Comparison of ENCODE assay signal across 1 cellular context in genomic region chr3:29284578-29284977, GRCh38.
TF ChIP-seq lines count a peak whose summit lies in the region.

No MANE protein-coding gene starts in this region.

TF ChIP-seq in IMR-90, 13 proteins besides CTCF, POLR2A, EP300 and RAD21:
- TF ChIP-seq FOS (IDR thresholded peaks at IDR 0.05; ENCODE audit: low read depth, low read length) (no peak), RFX5 (IDR thresholded peaks at IDR 0.05; ENCODE audit: low read depth, low read length) (no peak), USF2 (IDR thresholded peaks at IDR 0.05; ENCODE audit: low read depth, low read length) (no peak), MAZ (IDR thresholded peaks at IDR 0.05; ENCODE audit: borderline replicate concordance, low read depth, low read length) (no peak), MXI1 (IDR thresholded peaks at IDR 0.05; ENCODE audit: borderline replicate concordance, low read depth, low read length) (no peak), BHLHE40 (IDR thresholded peaks at IDR 0.05; ENCODE audit: low read depth, low read length) (no peak), RCOR1 (IDR thresholded peaks at IDR 0.05; ENCODE audit: insufficient replicate concordance, low read length) (no peak), SMC3 (IDR thresholded peaks at IDR 0.05; ENCODE audit: low read depth, low read length) (no peak), ELK1 (IDR thresholded peaks at IDR 0.05; ENCODE audit: borderline replicate concordance, low read depth, low read length) (no peak), CHD1 (IDR thresholded peaks at IDR 0.05; ENCODE audit: low read depth, low read length) (no peak), CEBPB (IDR thresholded peaks at IDR 0.05; ENCODE audit: low read depth, low read length) (no peak), MAFK (IDR thresholded peaks at IDR 0.05; ENCODE audit: low read depth, low read length) (no peak), NFE2L2 (IDR thresholded peaks at IDR 0.05; ENCODE audit: low read depth, low read length) (no peak)
TF ChIP-seq in IMR-90: peak in this region for 0.
